21 cellular contexts compared by ENCODE assay signal in the genomic region with DNA sequence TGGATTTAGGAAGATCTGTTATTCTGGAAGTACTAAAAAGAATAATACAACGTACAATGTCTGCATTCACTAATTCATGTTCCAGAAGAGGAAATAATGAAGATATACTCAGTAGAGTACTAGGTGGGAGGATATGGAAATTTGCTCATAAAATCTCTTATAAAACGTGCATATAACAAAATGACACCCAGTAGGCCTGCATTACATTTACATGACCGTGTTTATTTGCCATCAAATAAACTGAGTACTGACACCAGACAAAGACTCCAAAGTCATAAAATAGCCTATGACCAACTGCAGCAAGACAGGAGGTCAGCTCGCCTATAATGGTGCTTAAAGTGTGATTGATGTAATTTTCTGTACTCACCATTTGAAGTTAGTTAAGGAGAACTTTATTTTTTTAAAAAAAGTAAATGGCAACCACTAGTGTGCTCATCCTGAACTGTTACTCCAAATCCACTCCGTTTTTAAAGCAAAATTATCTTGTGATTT.
"Had no signal": no experiment of that assay in that cellular context is flagged by ENCODE, and none has a peak within 500 bp of the region (broad histone marks: within the 10 kb centered on the region; RNA-seq: fewer than 3 reads in every experiment).

No MANE protein-coding gene starts in this region.

- DNase-seq: activated CD4-positive, alpha-beta T cell treated with anti-CD3 and anti-CD28 coated beads, Interleukin-2, amount 10 ng/mL, durations not matched to agents 7 days and 5 days; activated CD4-positive, CD25-positive, alpha-beta regulatory T cell treated with anti-CD3 and anti-CD28 coated beads, Interleukin-2, amount 50 U/mL, for 72 hours; activated CD8-positive, alpha-beta T cell treated with anti-CD3 and anti-CD28 coated beads, Interleukin-2, amount 10 ng/mL, durations not matched to agents 7 days and 5 days; activated gamma-delta T cell; brain microvascular endothelial cell; central memory CD4-positive, alpha-beta T cell; dermis blood vessel endothelial cell; effector CD8-positive, alpha-beta T cell; kidney; lower lobe of right lung; naive thymus-derived CD8-positive, alpha-beta T cell; retina; spleen; stimulated activated CD4-positive, alpha-beta T cell treated with anti-CD3 and anti-CD28 coated beads, Interleukin-4, amount 100 ng/mL, for 24 hours; stimulated activated naive CD4-positive, alpha-beta T cell treated with Interleukin-2 at 50 U/mL for 16 hours; T-helper 2 cell; WERI-Rb-1 had no signal

- H3K9me3 ChIP-seq: ascending aorta, lower lobe of right lung, spleen, thoracic aorta had no signal

- H3K27ac ChIP-seq: brain microvascular endothelial cell, lower lobe of right lung, neural progenitor cell, spleen, WERI-Rb-1 had no signal

- H3K36me3 ChIP-seq: ascending aorta, brain microvascular endothelial cell, neural progenitor cell, thoracic aorta, WERI-Rb-1 had no signal

- H3K4me1 ChIP-seq: ascending aorta, lower lobe of right lung had no signal

- H3K4me3 ChIP-seq: ascending aorta, lower lobe of right lung, neural progenitor cell, spleen, thoracic aorta had no signal

- ATAC-seq: activated CD8-positive, alpha-beta T cell treated with anti-CD3 and anti-CD28 coated beads, Interleukin-2, amount 10 ng/mL, durations not matched to agents 7 days and 5 days; activated naive CD4-positive, alpha-beta T cell treated with anti-CD3 and anti-CD28 coated beads, Interleukin-2, amount 50 U/mL, for 72 hours; naive thymus-derived CD8-positive, alpha-beta T cell had no signal

- H3K27me3 ChIP-seq: ascending aorta, brain microvascular endothelial cell, neural progenitor cell, spleen had no signal
